Comparison of ENCODE assay signal across 15 cellular contexts in the genomic region with DNA sequence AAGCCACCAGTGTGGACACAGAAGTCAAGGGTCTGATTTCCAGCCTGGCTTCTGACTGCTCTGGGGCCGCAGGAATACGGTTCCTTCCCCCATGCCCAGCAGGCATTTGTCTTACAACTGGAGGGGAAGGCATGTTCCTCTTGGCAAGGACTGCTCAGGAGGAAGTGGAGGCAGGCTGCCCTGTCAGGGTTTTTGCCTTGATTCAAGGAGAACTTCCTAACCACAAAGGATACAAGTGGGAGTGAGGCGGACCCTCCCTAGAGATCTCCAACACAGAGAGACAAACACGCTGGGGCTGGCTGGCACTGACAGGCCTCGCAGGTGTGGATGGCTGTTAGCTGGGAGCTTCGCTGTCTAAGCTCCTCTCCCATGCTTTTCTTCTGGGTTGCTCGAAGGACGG. TPM values are rescaled to one million over a fixed set of nuclear protein-coding genes. Genes with fewer than 3 reads are reported as not detected.
A peak's percentile ranks its signal among the peaks of the same experiment; 100 is the strongest.
DNase-seq lines count a peak whose midpoint lies in the region; TF ChIP-seq lines count a peak whose summit lies in the region.
"Had no signal": no experiment of that assay in that cellular context is flagged by ENCODE, and none has a peak within 500 bp of the region (broad histone marks: within the 10 kb centered on the region; RNA-seq: fewer than 3 reads in every experiment).

No MANE protein-coding gene starts in this region.

- no peaks in the 10 kb centered on the region for H3K9me3 ChIP-seq in left ventricle myocardium inferior (replicated peaks)
- H3K9me3 ChIP-seq in testis: no peaks in the 10 kb centered on the region
- H3K9me3 ChIP-seq: BE2C had no signal

- no peaks in the 10 kb centered on the region for H3K27me3 ChIP-seq in left ventricle myocardium inferior (ENCODE audit: low read depth)
- no peaks in the 10 kb centered on the region for H3K27me3 ChIP-seq in testis
- H3K27me3 ChIP-seq: BE2C, brain microvascular endothelial cell had no signal

- H3K27ac ChIP-seq in RWPE1: peak overlapping the region; percentile 44
- H3K27ac ChIP-seq in left ventricle myocardium inferior (replicated peaks): peak overlapping the region; percentile 27
- H3K27ac ChIP-seq in testis: no peak overlapping the region
- H3K27ac ChIP-seq: brain microvascular endothelial cell had no signal

- TF ChIP-seq CTCF in RWPE1 (conservative IDR thresholded peaks at IDR 0.05; ENCODE audit: low read depth) (no peak), left ventricle myocardium inferior (IDR thresholded peaks at IDR 0.05; ENCODE audit: borderline replicate concordance) (no peak), testis (IDR thresholded peaks at IDR 0.05) (no peak)

- no peak for TF ChIP-seq POLR2A in testis (IDR thresholded peaks at IDR 0.05)

- DNase-seq in GDM1 (lab: John Stamatoyannopoulos, UW): peak; percentile 32
- no peak for DNase-seq in RWPE1 (ENCODE audit: low spot score)
- DNase-seq in left ventricle myocardium inferior: no peak
- peak; percentile 28 for DNase-seq in testis
- DNase-seq in DMS153 treated with DMSO at 0.1 percent for 48 hours (lab: John Stamatoyannopoulos, UW; ENCODE audit: unreplicated experiment): no peak
- no peak for DNase-seq in NCI-H2196 (lab: John Stamatoyannopoulos, UW; ENCODE audit: unreplicated experiment)
- no peak for DNase-seq in NCI-H2171 treated with DMSO at 0.1 percent for 48 hours (lab: John Stamatoyannopoulos, UW)
- DNase-seq: activated B cell treated with CpG ODN at 0.5 μM for 24 hours; activated CD8-positive, alpha-beta T cell treated with anti-CD3 and anti-CD28 coated beads, Interleukin-2, amount 10 ng/mL, durations not matched to agents 7 days and 5 days; activated T-cell treated with anti-CD3 and anti-CD28 coated beads, Interleukin-2, amount 50 U/mL, for 48 hours; BE2C; brain microvascular endothelial cell; erythroblast; NCI-H1436 treated with DMSO at 0.1 percent for 48 hours; stimulated activated CD4-positive, alpha-beta T cell treated with anti-CD3 and anti-CD28 coated beads, Interleukin-2, amount 100 ng/mL, for 48 hours had no signal

- POLR2A ChIA-PET in RWPE1 (lab: Yijun Ruan, JAX; ENCODE audit: low non-redundant PET): no interaction called here

- CTCF ChIA-PET in RWPE1 (lab: Yijun Ruan, JAX): no interaction called here

- H3K4me3 ChIP-seq in left ventricle myocardium inferior (no peak overlapping the region), testis (no peak overlapping the region)

- H3K4me1 ChIP-seq in left ventricle myocardium inferior (peaks cover 38% of the 10 kb centered on the region), testis (no peaks in the 10 kb centered on the region)
- H3K4me1 ChIP-seq: BE2C had no signal

- 80 to 86% methylated on average over 8 of the region's 8 CpGs for WGBS in testis, 2 donors

- intact Hi-C loops in left ventricle myocardium inferior (cut with micrococcal nuclease): no loop called here
- intact Hi-C loops in testis (cut with DNase I; ENCODE audit: low total_unique reads): no loop called here

- H3K36me3 ChIP-seq in left ventricle myocardium inferior: peaks cover 36% of the 10 kb centered on the region
- no peaks in the 10 kb centered on the region for H3K36me3 ChIP-seq in testis (ENCODE audit: low read depth, missing control alignments)
- H3K36me3 ChIP-seq: BE2C had no signal

RNA-seq across cellular contexts. Expression of a gene that starts 19.1 kb away (rescaled TPM):
- total RNA-seq in left ventricle myocardium inferior (43.4 TPM), testis (10 to 100 TPM in 1 of 2 donors, 1 to 10 TPM in 1; 9.0 to 15.4 TPM)
- polyA plus RNA-seq in testis (ENCODE audit: insufficient read depth, low read depth, low replicate concordance): 77.2 TPM
- total RNA-seq: activated CD8-positive, alpha-beta T cell treated with anti-CD3 and anti-CD28 coated beads, Interleukin-2, amount 10 ng/mL, durations not matched to agents 7 days and 5 days had no signal

Comparison
In these comparisons a context has a peak if more than half of its experiments do, and no peak if none do; other contexts are left out.
1. DNase-seq: peak in GDM1 (single experiment) and testis (single experiment); none in RWPE1 (single experiment), left ventricle myocardium inferior (single experiment), DMS153 treated with DMSO at 0.1 percent for 48 hours (single experiment), NCI-H2196 (single experiment) and NCI-H2171 treated with DMSO at 0.1 percent for 48 hours (single experiment).
2. H3K27ac ChIP-seq: peak in RWPE1 (single experiment) and left ventricle myocardium inferior (single experiment); none in testis (0 of 2).